Comparison of ENCODE assay signal across 22 cellular contexts in genomic region chr18:23908827-23909226, GRCh38.
DNase-seq lines count a peak whose midpoint lies in the region; ATAC-seq and TF ChIP-seq lines count a peak whose summit lies in the region.
"Had no signal": no experiment of that assay in that cellular context is flagged by ENCODE, and none has a peak within 500 bp of the region (broad histone marks: within the 10 kb centered on the region; RNA-seq: fewer than 3 reads in every experiment).

No MANE protein-coding gene starts in this region.

- H3K36me3 Mint-ChIP-seq in WTC11: no peaks in the 10 kb centered on the region

- no peaks in the 10 kb centered on the region for H3K27me3 Mint-ChIP-seq in WTC11 (ENCODE audit: low read depth)
- H3K27me3 Mint-ChIP-seq: T-helper 17 cell had no signal

- no peaks in the 10 kb centered on the region; a peak in 1 of 22 replicates for H3K9me3 ChIP-seq in BLaER1 treated with 17β-estradiol and CSF1 and Interleukin-3, amounts not matched to agents 10 nM and 100 nM (replicated peaks in 1 of 11)
- no peaks in the 10 kb centered on the region for H3K9me3 ChIP-seq in MM.1S (replicated peaks; ENCODE audit: insufficient read depth, low read length)
- H3K9me3 ChIP-seq: BE2C, MG63 had no signal

- no peaks in the 10 kb centered on the region for H3K9me3 Mint-ChIP-seq in WTC11

- CTCF ChIA-PET in WTC11 (lab: Charles Lee): no interaction called here

- H2AFZ ChIP-seq in MM.1S (ENCODE audit: low read length): no peak overlapping the region

- no peaks in the 10 kb centered on the region for H3K27me3 ChIP-seq in BLaER1 treated with 17β-estradiol and CSF1 and Interleukin-3, amounts not matched to agents 10 nM and 100 nM
- H3K27me3 ChIP-seq in MM.1S (replicated peaks; ENCODE audit: insufficient read depth, low read length): no peaks in the 10 kb centered on the region
- H3K27me3 ChIP-seq: BE2C, MG63 had no signal

- no peaks in the 10 kb centered on the region for H3K9me2 ChIP-seq in MM.1S (replicated peaks; ENCODE audit: insufficient read depth, low read length)

- no peaks in the 10 kb centered on the region for H3F3A ChIP-seq in MM.1S (ENCODE audit: insufficient read depth, low read length)

- ATAC-seq in GM18868 (IDR thresholded peaks at IDR 0.05; ENCODE audit: unreplicated experiment) (peak; percentile 87), GM21529 (IDR thresholded peaks at IDR 0.05; ENCODE audit: unreplicated experiment) (peak; percentile 45), WTC11 (no peak), GM18909 (IDR thresholded peaks at IDR 0.05; ENCODE audit: poor library complexity, unreplicated experiment) (no peak)
- ATAC-seq: T-helper 17 cell had no signal

- TF ChIP-seq CTCF in MM.1S (IDR thresholded peaks at IDR 0.05; ENCODE audit: low read length) (no peak), WTC11 (IDR thresholded peaks at IDR 0.05) (no peak)

- H3K79me2 ChIP-seq in MM.1S (ENCODE audit: low read length): no peaks in the 10 kb centered on the region

- POLR2A ChIA-PET in WTC11 (lab: Charles Lee): no interaction called here

- H3K27ac ChIP-seq in BLaER1 treated with 17β-estradiol and CSF1 and Interleukin-3, amounts not matched to agents 10 nM and 100 nM: no peak overlapping the region
- H3K27ac ChIP-seq in MM.1S (ENCODE audit: low read length): no peak overlapping the region
- H3K27ac ChIP-seq: 22Rv1, SK-N-MC had no signal

- H3K27ac Mint-ChIP-seq in WTC11: no peak overlapping the region
- H3K27ac Mint-ChIP-seq: T-helper 17 cell had no signal

- H3K4me3 ChIP-seq in BLaER1 treated with 17β-estradiol and CSF1 and Interleukin-3, amounts not matched to agents 10 nM and 100 nM: no peak overlapping the region
- H3K4me3 ChIP-seq in MM.1S (ENCODE audit: low read length): no peak overlapping the region
- H3K4me3 ChIP-seq: MG63, SK-N-MC had no signal

- DNase-seq in MM.1S: peak; percentile 12
- no peak for DNase-seq in WTC11 (ENCODE audit: low spot score)
- no peak for DNase-seq in NCI-H1694 (lab: John Stamatoyannopoulos, UW)
- no peak for DNase-seq in NCI-H69 (lab: John Stamatoyannopoulos, UW)
- DNase-seq: BE2C, Calu3, DMS79 treated with DMSO at 0.1 percent for 48 hours, GF-D8, IMR-90, KG1, MG63, NCI-H2029 treated with DMSO at 0.1 percent for 48 hours, NCI-H2227 treated with DMSO at 0.1 percent for 48 hours, NCI-H526 treated with DMSO at 0.1 percent for 48 hours, SIG-M5, T-helper 17 cell had no signal

- H3K4me2 ChIP-seq in BLaER1 treated with 17β-estradiol and CSF1 and Interleukin-3, amounts not matched to agents 10 nM and 100 nM: peak overlapping the region in 6 of 11 experiments; percentile 10 to 24 (median 12); a peak in 7 of 22 replicates
- H3K4me2 ChIP-seq in MM.1S (ENCODE audit: low read depth, low read length): no peak overlapping the region

- peaks cover 0 to 10% (median 7%) of the 10 kb centered on the region in 10 experiments; a peak in 8 of 20 replicates for H3K4me1 ChIP-seq in BLaER1 treated with 17β-estradiol and CSF1 and Interleukin-3, amounts not matched to agents 10 nM and 100 nM
- H3K4me1 ChIP-seq in MM.1S (ENCODE audit: low read length): peaks cover 7% of the 10 kb centered on the region; the same call in 1 of the 2 replicates
- H3K4me1 ChIP-seq: BE2C had no signal

- H3K36me3 ChIP-seq in BLaER1 treated with 17β-estradiol and CSF1 and Interleukin-3, amounts not matched to agents 10 nM and 100 nM: peaks cover 0 to 38% (median 4%) of the 10 kb centered on the region in 11 experiments; a peak in 5 of 22 replicates
- H3K36me3 ChIP-seq in MM.1S (replicated peaks; ENCODE audit: insufficient read depth, low read length): no peaks in the 10 kb centered on the region
- H3K36me3 ChIP-seq: BE2C had no signal

- H3K4me1 Mint-ChIP-seq in WTC11: no peaks in the 10 kb centered on the region
- H3K4me1 Mint-ChIP-seq: T-helper 17 cell had no signal

- no peak overlapping the region for H3K4me3 Mint-ChIP-seq in WTC11
- H3K4me3 Mint-ChIP-seq: T-helper 17 cell had no signal

- H3K9ac ChIP-seq in BLaER1 treated with 17β-estradiol and CSF1 and Interleukin-3, amounts not matched to agents 10 nM and 100 nM: no peak overlapping the region
- no peak overlapping the region for H3K9ac ChIP-seq in MM.1S (ENCODE audit: low read length)

- no peaks in the 10 kb centered on the region for H4K20me1 ChIP-seq in BLaER1 treated with 17β-estradiol and CSF1 and Interleukin-3, amounts not matched to agents 10 nM and 100 nM
- no peaks in the 10 kb centered on the region for H4K20me1 ChIP-seq in MM.1S (ENCODE audit: insufficient read depth, low read length)

TF ChIP-seq in WTC11, 78 proteins besides CTCF, POLR2A, EP300 and RAD21:
- TF ChIP-seq ZNF263 (CRISPR knock-in tag; IDR thresholded peaks at IDR 0.05; ENCODE audit: low read depth) (no peak), GRHL2 (CRISPR knock-in tag; IDR thresholded peaks at IDR 0.05; ENCODE audit: insufficient replicate concordance, severe bottlenecking) (no peak)

Comparison
In these comparisons a context has a peak if more than half of its experiments do, and no peak if none do; other contexts are left out.
1. ATAC-seq: peak in GM18868 (single experiment) and GM21529 (single experiment); none in WTC11 (single experiment) and GM18909 (single experiment).